Comparison of ENCODE assay signal across 31 cellular contexts in genomic region chr1:173416034-173416433, GRCh38.
A peak's percentile ranks its signal among the peaks of the same experiment; 100 is the strongest.
DNase-seq lines count a peak whose midpoint lies in the region; ATAC-seq and TF ChIP-seq lines count a peak whose summit lies in the region.
"Had no signal": no experiment of that assay in that cellular context is flagged by ENCODE, and none has a peak within 500 bp of the region (broad histone marks: within the 10 kb centered on the region; RNA-seq: fewer than 3 reads in every experiment).

No MANE protein-coding gene starts in this region.

- TF ChIP-seq POLR2A in GM19193 (IDR thresholded peaks at IDR 0.05; ENCODE audit: extremely low read depth, insufficient read depth, insufficient read length): peak; percentile 20

- peak overlapping the region in 1 of 2 experiments; percentile 7 for H3K14ac ChIP-seq in mesenchymal stem cell (ENCODE audit: low read length in 2 of 2)

- intact Hi-C loops in left ventricle myocardium superior (cut with micrococcal nuclease): no loop called here

- H4K20me1 ChIP-seq in DOHH2 (ENCODE audit: control insufficient read depth, insufficient read depth, low read depth, low read length): no peaks in the 10 kb centered on the region

- H3K4me3 ChIP-seq in DOHH2 (ENCODE audit: low read length): peak overlapping the region; percentile 72
- H3K4me3 ChIP-seq in mesenchymal stem cell (ENCODE audit: insufficient read depth in 1 of 2, low read depth in 1 of 2, low read length in 2 of 2): no peak overlapping the region
- H3K4me3 ChIP-seq: esophagus muscularis mucosa, HAP-1, hepatocyte, neural progenitor cell, sigmoid colon, upper lobe of right lung had no signal

- no peak overlapping the region for H2AK5ac ChIP-seq in mesenchymal stem cell (ENCODE audit: low read length, severe bottlenecking)

- H4K91ac ChIP-seq in mesenchymal stem cell (ENCODE audit: low read length): peak overlapping the region; percentile 1

- no peaks in the 10 kb centered on the region for H3K27me3 ChIP-seq in DOHH2 (ENCODE audit: control insufficient read depth, low read length)
- no peaks in the 10 kb centered on the region for H3K27me3 ChIP-seq in mesenchymal stem cell (ENCODE audit: control insufficient read depth in 1 of 2, insufficient read depth in 1 of 2, low read length in 2 of 2)
- H3K27me3 ChIP-seq: esophagus muscularis mucosa, hepatocyte, neural progenitor cell, sigmoid colon, upper lobe of right lung had no signal

- no peaks in the 10 kb centered on the region for H3K9me3 ChIP-seq in DOHH2 (ENCODE audit: control insufficient read depth, insufficient read depth, low read length)
- H3K9me3 ChIP-seq in mesenchymal stem cell (ENCODE audit: control insufficient read depth, low read length): no peaks in the 10 kb centered on the region
- H3K9me3 ChIP-seq: Caco-2, esophagus muscularis mucosa, HAP-1, sigmoid colon, upper lobe of right lung had no signal

- no peak overlapping the region for H4K8ac ChIP-seq in mesenchymal stem cell (ENCODE audit: low read length)

- H2BK15ac ChIP-seq in mesenchymal stem cell (ENCODE audit: low read depth, poor library complexity, severe bottlenecking): no peak overlapping the region

- no peak for DNase-seq in mesenchymal stem cell
- DNase-seq in left ventricle myocardium superior: no peak
- DNase-seq in stimulated activated CD4-positive, alpha-beta T cell treated with anti-CD3 and anti-CD28 coated beads, Interleukin-12 subunit alpha, Interleukin-12 subunit beta, amount 100 ng/mL, for 4 hours: no peak
- DNase-seq in activated T-cell treated with anti-CD3 and anti-CD28 coated beads, Interleukin-2, amount 50 U/mL, for 1 hour: no peak
- DNase-seq: activated CD4-positive, alpha-beta T cell treated with anti-CD3 and anti-CD28 coated beads for 36 hours; activated CD8-positive, alpha-beta memory T cell treated with anti-CD3 and anti-CD28 coated beads for 24 hours; activated naive CD4-positive, alpha-beta T cell treated with anti-CD3 and anti-CD28 coated beads, Interleukin-2, amount 10 ng/mL, durations not matched to agents 7 days and 5 days; activated T-cell treated with anti-CD3 and anti-CD28 coated beads, Interleukin-2, amount 50 U/mL, for 48 hours; C1 segment of cervical spinal cord; Caco-2; cortex of kidney; DND-41; endodermal cell; immature natural killer cell; midbrain; NCI-H1092 treated with DMSO at 0.1 percent for 48 hours; NCI-H1930; NCI-H69; posterior cingulate gyrus; RPMI8226; sigmoid colon; substantia nigra; upper lobe of right lung had no signal

- H3K23ac ChIP-seq in mesenchymal stem cell (ENCODE audit: low read length in 2 of 2): no peak overlapping the region

- no peak overlapping the region for H3K9ac ChIP-seq in mesenchymal stem cell (ENCODE audit: low read length)
- H3K9ac ChIP-seq: neural progenitor cell had no signal

- TF ChIP-seq CTCF in DOHH2 (IDR thresholded peaks at IDR 0.05; ENCODE audit: low read depth, low read length, poor library complexity, severe bottlenecking): no peak

- H3K36me3 ChIP-seq in DOHH2 (ENCODE audit: control insufficient read depth, low read length) (peaks cover 44% of the 10 kb centered on the region), mesenchymal stem cell (ENCODE audit: control insufficient read depth in 1 of 2, insufficient read depth in 2 of 2, low read depth in 1 of 2, low read length in 2 of 2) (peaks cover 5 to 7% of the 10 kb centered on the region in 2 experiments)
- H3K36me3 ChIP-seq: HAP-1, neural progenitor cell, sigmoid colon, upper lobe of right lung had no signal

- ATAC-seq in HG02852 (IDR thresholded peaks at IDR 0.05; ENCODE audit: unreplicated experiment) (peak; percentile 0), HG03139 (IDR thresholded peaks at IDR 0.05; ENCODE audit: unreplicated experiment) (no peak), left ventricle myocardium superior (no peak)
- ATAC-seq: activated CD4-positive, alpha-beta T cell treated with anti-CD3 and anti-CD28 coated beads for 36 hours; upper lobe of right lung had no signal

- H3K9me2 ChIP-seq in DOHH2 (replicated peaks; ENCODE audit: control insufficient read depth, low read length): no peaks in the 10 kb centered on the region

- H2BK120ac ChIP-seq in mesenchymal stem cell (ENCODE audit: low read depth, low read length): no peak overlapping the region

- no peak overlapping the region for H3K4ac ChIP-seq in mesenchymal stem cell (ENCODE audit: low read depth in 1 of 2, low read length in 2 of 2)

- H3K4me2 ChIP-seq in DOHH2 (ENCODE audit: low read length) (peak overlapping the region; percentile 90), mesenchymal stem cell (ENCODE audit: low read length, poor library complexity, severe bottlenecking) (no peak overlapping the region)
- H3K4me2 ChIP-seq: hepatocyte, neural progenitor cell had no signal

- no peak overlapping the region for H2AFZ ChIP-seq in mesenchymal stem cell (ENCODE audit: low read depth, low read length)
- H2AFZ ChIP-seq: hepatocyte, neural progenitor cell had no signal

- peak overlapping the region in 1 of 2 experiments; percentile 41 for H3K18ac ChIP-seq in mesenchymal stem cell (ENCODE audit: low read depth in 1 of 2, low read length in 2 of 2)

- peaks cover 2% of the 10 kb centered on the region for H3K79me1 ChIP-seq in mesenchymal stem cell (replicated peaks; ENCODE audit: low read length, poor library complexity, severe bottlenecking)

- H3K4me1 ChIP-seq in DOHH2 (ENCODE audit: control insufficient read depth, low read length) (peaks cover 91% of the 10 kb centered on the region), mesenchymal stem cell (ENCODE audit: control insufficient read depth, insufficient read depth, low read depth, low read length) (peaks cover 3% of the 10 kb centered on the region)
- H3K4me1 ChIP-seq: Caco-2, HAP-1, neural progenitor cell had no signal

- H2BK12ac ChIP-seq in mesenchymal stem cell (ENCODE audit: low read length in 2 of 2): peak overlapping the region in 1 of 2 experiments; percentile 45

- H3K27ac ChIP-seq in DOHH2 (ENCODE audit: low read depth, low read length) (peak overlapping the region; percentile 98), mesenchymal stem cell (ENCODE audit: low read length, poor library complexity, severe bottlenecking) (no peak overlapping the region)
- H3K27ac ChIP-seq: esophagus muscularis mucosa, hepatocyte, neural progenitor cell, sigmoid colon, upper lobe of right lung had no signal

- no peak overlapping the region for H2BK5ac ChIP-seq in mesenchymal stem cell (ENCODE audit: low read depth, low read length, poor library complexity, severe bottlenecking)

- H3K79me2 ChIP-seq in DOHH2 (ENCODE audit: control insufficient read depth, low read length): peaks cover 35% of the 10 kb centered on the region
- H3K79me2 ChIP-seq: hepatocyte had no signal

- 63% methylated on average over 3 of the region's 3 CpGs for WGBS in mesenchymal stem cell

- H3F3A ChIP-seq in DOHH2 (ENCODE audit: control insufficient read depth, insufficient read depth): peaks cover 37% of the 10 kb centered on the region
